ENCODE assay signal across 35 cellular contexts in genomic region chr1:91912267-91912666, GRCh38. TPM values are rescaled to one million over a fixed set of nuclear protein-coding genes. Genes with fewer than 3 reads are reported as not detected.
"Had no signal": no experiment of that assay in that cellular context is flagged by ENCODE, and none has a peak within 500 bp of the region (broad histone marks: within the 10 kb centered on the region; RNA-seq: fewer than 3 reads in every experiment).

No MANE protein-coding gene starts in this region.

- DNase-seq: cortex of kidney; dorsolateral prefrontal cortex; effector CD4-positive, alpha-beta T cell; foreskin keratinocyte; heart left ventricle; kidney; left cardiac atrium; left lung; mammary epithelial cell; mesendoderm; midbrain; naive thymus-derived CD4-positive, alpha-beta T cell; posterior cingulate gyrus; psoas muscle; right cardiac atrium; sigmoid colon; stimulated activated CD4-positive, alpha-beta T cell treated with anti-CD3 and anti-CD28 coated beads, Interleukin-15, amount 100 ng/mL, for 24 hours; stimulated activated CD4-positive, alpha-beta T cell treated with anti-CD3 and anti-CD28 coated beads, Interleukin-2, amount 100 ng/mL, for 48 hours; stimulated activated naive CD4-positive, alpha-beta T cell; stimulated activated naive CD8-positive, alpha-beta T cell treated with anti-CD3 and anti-CD28 coated beads, Interleukin-15, amount 100 ng/mL, for 72 hours; transverse colon; upper lobe of right lung; uterus had no signal

- H3K9ac ChIP-seq: neural progenitor cell had no signal

- H3K36me3 ChIP-seq: gastroesophageal sphincter, heart left ventricle, left lung, neural progenitor cell, sigmoid colon, suprapubic skin, transverse colon, upper lobe of right lung, uterus had no signal

- ATAC-seq: esophagus mucosa; gastroesophageal sphincter; heart left ventricle; left lung; naive thymus-derived CD4-positive, alpha-beta T cell; psoas muscle; stimulated activated naive CD8-positive, alpha-beta T cell treated with anti-CD3 and anti-CD28 coated beads, Interleukin-15, amount 100 ng/mL, for 72 hours; upper lobe of right lung had no signal

- H3K9me3 ChIP-seq: gastroesophageal sphincter, heart left ventricle, left lung, psoas muscle, sigmoid colon, suprapubic skin, transverse colon, upper lobe of right lung, uterus had no signal

- H3K4me1 ChIP-seq: foreskin keratinocyte, gastroesophageal sphincter, left lung, neural progenitor cell, psoas muscle, sigmoid colon, suprapubic skin, transverse colon, upper lobe of right lung, uterus had no signal

- H3K4me2 ChIP-seq: hepatocyte, neural progenitor cell had no signal

- H3K27ac ChIP-seq: dorsolateral prefrontal cortex, epithelial cell of prostate, gastroesophageal sphincter, heart left ventricle, hepatocyte, left lung, neural progenitor cell, psoas muscle, sigmoid colon, skin epidermis, suprapubic skin, transverse colon, upper lobe of right lung, uterus had no signal

- H2AFZ ChIP-seq: hepatocyte had no signal

- H3K79me2 ChIP-seq: hepatocyte had no signal

- H3K27me3 ChIP-seq: dorsolateral prefrontal cortex, foreskin keratinocyte, gastroesophageal sphincter, heart left ventricle, hepatocyte, left lung, neural progenitor cell, sigmoid colon, suprapubic skin, transverse colon, upper lobe of right lung, uterus had no signal

- H3K4me3 ChIP-seq: dorsolateral prefrontal cortex, gastroesophageal sphincter, heart left ventricle, hepatocyte, left lung, neural progenitor cell, psoas muscle, sigmoid colon, skin epidermis, suprapubic skin, transverse colon, upper lobe of right lung, uterus had no signal

RNA-seq across cellular contexts. Expression of gene BRDT, which starts 36.9 kb away (rescaled TPM):
- total RNA-seq: esophagus mucosa; fibroblast of lung; foreskin keratinocyte; gastroesophageal sphincter; heart left ventricle; hepatocyte; kidney; left cardiac atrium; left lung; lower leg skin; mammary epithelial cell; mucosa of gallbladder; naive thymus-derived CD4-positive, alpha-beta T cell; osteoblast; psoas muscle; renal cortical epithelial cell; right cardiac atrium; sigmoid colon; suprapubic skin; transverse colon; upper lobe of right lung had no signal
- polyA plus RNA-seq: fibroblast of lung; foreskin keratinocyte; heart left ventricle; hepatocyte; mammary epithelial cell; naive thymus-derived CD4-positive, alpha-beta T cell; psoas muscle; right cardiac atrium; sigmoid colon had no signal
